9 cellular contexts compared by ENCODE assay signal in the genomic region with DNA sequence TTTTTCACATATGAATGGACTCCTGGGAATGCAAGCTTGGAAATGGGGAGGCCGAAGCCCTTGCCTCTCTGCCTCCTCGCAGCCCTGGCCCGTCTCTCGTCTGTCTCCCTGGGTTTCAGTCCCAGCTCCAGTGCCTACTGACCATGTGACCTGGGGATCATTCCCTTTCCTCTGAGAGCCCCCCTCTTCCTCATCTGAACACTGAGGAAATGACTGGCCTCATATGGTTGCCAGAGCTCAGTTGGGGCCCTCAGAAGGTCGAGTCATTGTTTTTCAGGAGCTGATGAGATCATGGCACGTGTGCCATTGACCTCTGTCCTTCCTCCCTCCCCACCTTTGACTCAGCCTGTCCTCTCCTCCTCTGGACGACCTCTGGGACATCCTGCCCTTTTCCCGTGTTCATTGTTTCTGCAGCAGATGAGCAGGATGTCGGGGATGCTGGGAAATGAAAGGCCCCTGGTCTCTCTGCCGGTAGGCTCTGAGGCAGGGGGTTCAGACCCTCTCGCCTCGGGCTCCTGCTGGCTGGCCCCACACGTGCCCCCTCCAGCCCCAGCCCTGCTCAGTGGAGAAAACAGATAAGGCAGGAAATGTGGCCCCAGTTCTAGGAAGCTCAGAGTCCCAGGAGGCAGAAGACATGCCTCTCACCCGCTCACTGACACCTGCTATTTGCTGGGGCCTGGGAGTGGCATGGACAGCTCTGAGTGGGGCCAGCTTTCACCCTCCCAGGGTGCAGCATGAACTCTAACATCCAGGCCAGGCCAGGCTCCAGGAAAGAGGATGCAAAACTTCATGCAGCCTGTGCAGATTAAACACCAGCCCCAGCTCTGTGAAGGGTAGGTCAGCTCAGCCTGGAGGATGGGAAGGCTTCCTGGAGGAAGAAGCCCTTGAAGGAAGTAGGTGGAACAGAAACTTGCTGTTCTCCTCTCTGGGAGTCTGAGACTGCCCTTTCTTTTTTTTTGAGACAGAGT. TPM values are rescaled to one million over a fixed set of nuclear protein-coding genes. Genes with fewer than 3 reads are reported as not detected.
DNase-seq lines count a peak whose midpoint lies in the region; ATAC-seq and TF ChIP-seq lines count a peak whose summit lies in the region.
"Had no signal": no experiment of that assay in that cellular context is flagged by ENCODE, and none has a peak within 500 bp of the region (broad histone marks: within the 10 kb centered on the region; RNA-seq: fewer than 3 reads in every experiment).

No MANE protein-coding gene starts in this region.

- H3K4me1 Mint-ChIP-seq in activated CD4-positive, alpha-beta T cell treated with anti-CD3 and anti-CD28 coated beads, Interleukin-2, amount 10 ng/mL, durations not matched to agents 24 days and 14 days = peaks cover 21% of the 10 kb centered on the region
- peaks cover 10% of the 10 kb centered on the region for H3K4me1 Mint-ChIP-seq in activated T-cell treated with anti-CD3 and anti-CD28 coated beads, Interleukin-2, amount 50 U/mL, for 72 hours (ENCODE audit: low read depth)
- peaks cover 9% of the 10 kb centered on the region for H3K4me1 Mint-ChIP-seq in type B pancreatic cell (ENCODE audit: unreplicated experiment)
- H3K4me1 Mint-ChIP-seq: natural killer cell had no signal

- intact Hi-C loops in activated CD4-positive, alpha-beta T cell treated with anti-CD3 and anti-CD28 coated beads, Interleukin-2, amount 10 ng/mL, durations not matched to agents 24 days and 14 days (cut with micrococcal nuclease) = no loop called here

- H3K27me3 Mint-ChIP-seq in activated CD4-positive, alpha-beta T cell treated with anti-CD3 and anti-CD28 coated beads, Interleukin-2, amount 10 ng/mL, durations not matched to agents 24 days and 14 days = no peaks in the 10 kb centered on the region
- no peaks in the 10 kb centered on the region for H3K27me3 Mint-ChIP-seq in activated T-cell treated with anti-CD3 and anti-CD28 coated beads, Interleukin-2, amount 50 U/mL, for 72 hours (ENCODE audit: low read depth)
- no peaks in the 10 kb centered on the region for H3K27me3 Mint-ChIP-seq in type B pancreatic cell

- no peaks in the 10 kb centered on the region for H3K36me3 Mint-ChIP-seq in activated CD4-positive, alpha-beta T cell treated with anti-CD3 and anti-CD28 coated beads, Interleukin-2, amount 10 ng/mL, durations not matched to agents 24 days and 14 days (ENCODE audit: low read depth)
- H3K36me3 Mint-ChIP-seq in activated T-cell treated with anti-CD3 and anti-CD28 coated beads, Interleukin-2, amount 50 U/mL, for 72 hours (ENCODE audit: insufficient read depth in 2 of 2) = no peaks in the 10 kb centered on the region
- no peaks in the 10 kb centered on the region for H3K36me3 Mint-ChIP-seq in type B pancreatic cell
- H3K36me3 Mint-ChIP-seq: natural killer cell had no signal

- H3K4me3 Mint-ChIP-seq in activated CD4-positive, alpha-beta T cell treated with anti-CD3 and anti-CD28 coated beads, Interleukin-2, amount 10 ng/mL, durations not matched to agents 24 days and 14 days = peak overlapping the region; percentile 8
- H3K4me3 Mint-ChIP-seq in activated T-cell treated with anti-CD3 and anti-CD28 coated beads, Interleukin-2, amount 50 U/mL, for 72 hours = peak overlapping the region; percentile 15 to 18
- H3K4me3 Mint-ChIP-seq in type B pancreatic cell = peak overlapping the region; percentile 5
- H3K4me3 Mint-ChIP-seq: natural killer cell had no signal

- no peak for TF ChIP-seq CTCF in type B pancreatic cell (conservative IDR thresholded peaks at IDR 0.05)

- peak; percentile 64 for DNase-seq in activated CD4-positive, alpha-beta T cell treated with anti-CD3 and anti-CD28 coated beads, Interleukin-2, amount 10 ng/mL, durations not matched to agents 24 days and 14 days
- DNase-seq in activated CD4-positive, alpha-beta T cell treated with anti-CD3 and anti-CD28 coated beads for 1 hour = no peak
- no peak for DNase-seq in activated T-cell treated with anti-CD3 and anti-CD28 coated beads, Interleukin-2, amount 50 U/mL, for 72 hours
- peak; percentile 72 for DNase-seq in islet precursor cell
- no peak for DNase-seq in type B pancreatic cell (ENCODE audit: extremely low spot score, unreplicated experiment)
- no peak for DNase-seq in NCI-H1436 treated with DMSO at 0.1 percent for 48 hours (lab: John Stamatoyannopoulos, UW)
- DNase-seq: natural killer cell had no signal

- no peaks in the 10 kb centered on the region for H3K9me3 Mint-ChIP-seq in activated CD4-positive, alpha-beta T cell treated with anti-CD3 and anti-CD28 coated beads, Interleukin-2, amount 10 ng/mL, durations not matched to agents 24 days and 14 days
- no peaks in the 10 kb centered on the region for H3K9me3 Mint-ChIP-seq in activated T-cell treated with anti-CD3 and anti-CD28 coated beads, Interleukin-2, amount 50 U/mL, for 72 hours
- no peaks in the 10 kb centered on the region for H3K9me3 Mint-ChIP-seq in type B pancreatic cell
- H3K9me3 Mint-ChIP-seq: natural killer cell had no signal

- peak overlapping the region; percentile 88 for H3K27ac Mint-ChIP-seq in activated CD4-positive, alpha-beta T cell treated with anti-CD3 and anti-CD28 coated beads, Interleukin-2, amount 10 ng/mL, durations not matched to agents 24 days and 14 days
- peak overlapping the region; percentile 57 for H3K27ac Mint-ChIP-seq in activated T-cell treated with anti-CD3 and anti-CD28 coated beads, Interleukin-2, amount 50 U/mL, for 72 hours
- H3K27ac Mint-ChIP-seq in type B pancreatic cell = peak overlapping the region; percentile 75
- H3K27ac Mint-ChIP-seq: natural killer cell had no signal

- peak; percentile 54 to 77 for ATAC-seq in activated T-cell treated with anti-CD3 and anti-CD28 coated beads, Interleukin-2, amount 50 U/mL, for 72 hours (replicated peaks in 1 of 2)
- ATAC-seq in GM18858 (IDR thresholded peaks at IDR 0.05; ENCODE audit: unreplicated experiment) = no peak
- no peak for ATAC-seq in GM21515 (IDR thresholded peaks at IDR 0.05; ENCODE audit: unreplicated experiment)

RNA-seq across cellular contexts. Expression of gene PPP1R35, which starts 8.3 kb away (rescaled TPM):
- total RNA-seq in activated CD4-positive, alpha-beta T cell treated with anti-CD3 and anti-CD28 coated beads, Interleukin-2, amount 10 ng/mL, durations not matched to agents 24 days and 14 days = 52.8 and 59.9 TPM in 2 replicates
- 10 to 100 TPM; 59.0 to 68.8 TPM for total RNA-seq in activated T-cell treated with anti-CD3 and anti-CD28 coated beads, Interleukin-2, amount 50 U/mL, for 72 hours
- 31.4 and 33.8 TPM in 2 replicates for total RNA-seq in type B pancreatic cell (ENCODE audit: low replicate concordance)

RNA-seq across cellular contexts. Expression of gene MEPCE, which starts 15.0 kb away (rescaled TPM):
- total RNA-seq in activated CD4-positive, alpha-beta T cell treated with anti-CD3 and anti-CD28 coated beads, Interleukin-2, amount 10 ng/mL, durations not matched to agents 24 days and 14 days = 55.8 and 57.2 TPM in 2 replicates
- 10 to 100 TPM; 61.0 to 66.7 TPM for total RNA-seq in activated T-cell treated with anti-CD3 and anti-CD28 coated beads, Interleukin-2, amount 50 U/mL, for 72 hours
- total RNA-seq in type B pancreatic cell (ENCODE audit: low replicate concordance) = 27.5 and 36.6 TPM in 2 replicates

RNA-seq across cellular contexts. Expression of gene ZCWPW1, which starts 16.1 kb away (rescaled TPM):
- 1.7 and 2.6 TPM in 2 replicates for total RNA-seq in activated CD4-positive, alpha-beta T cell treated with anti-CD3 and anti-CD28 coated beads, Interleukin-2, amount 10 ng/mL, durations not matched to agents 24 days and 14 days
- total RNA-seq in activated T-cell treated with anti-CD3 and anti-CD28 coated beads, Interleukin-2, amount 50 U/mL, for 72 hours = 1 to 10 TPM; 5.9 to 6.5 TPM
- total RNA-seq in type B pancreatic cell (ENCODE audit: low replicate concordance) = 2.2 and 2.7 TPM in 2 replicates

RNA-seq across cellular contexts. Expression of gene SPACDR, which starts 19.5 kb away (rescaled TPM):
- total RNA-seq in activated CD4-positive, alpha-beta T cell treated with anti-CD3 and anti-CD28 coated beads, Interleukin-2, amount 10 ng/mL, durations not matched to agents 24 days and 14 days = 2.7 and 2.9 TPM in 2 replicates
- 1 to 10 TPM; 5.4 to 5.6 TPM for total RNA-seq in activated T-cell treated with anti-CD3 and anti-CD28 coated beads, Interleukin-2, amount 50 U/mL, for 72 hours
- total RNA-seq in type B pancreatic cell (ENCODE audit: low replicate concordance) = 1.4 and 2.8 TPM in 2 replicates

RNA-seq across cellular contexts. Expression of gene TSC22D4, which starts 34.4 kb away (rescaled TPM):
- total RNA-seq in activated CD4-positive, alpha-beta T cell treated with anti-CD3 and anti-CD28 coated beads, Interleukin-2, amount 10 ng/mL, durations not matched to agents 24 days and 14 days = 113 and 121 TPM in 2 replicates
- total RNA-seq in activated T-cell treated with anti-CD3 and anti-CD28 coated beads, Interleukin-2, amount 50 U/mL, for 72 hours = 100 to 1,000 TPM in 1 of 2 donors, 10 to 100 TPM in 1; 94.9 to 113 TPM
- 45.3 and 57.6 TPM in 2 replicates for total RNA-seq in type B pancreatic cell (ENCODE audit: low replicate concordance)

Comparison
In these comparisons a context has a peak if more than half of its experiments do, and no peak if none do; other contexts are left out.
1. DNase-seq: peak in activated CD4-positive, alpha-beta T cell treated with anti-CD3 and anti-CD28 coated beads, Interleukin-2, amount 10 ng/mL, durations not matched to agents 24 days and 14 days (single experiment) and islet precursor cell (single experiment); none in activated CD4-positive, alpha-beta T cell treated with anti-CD3 and anti-CD28 coated beads for 1 hour (single experiment), activated T-cell treated with anti-CD3 and anti-CD28 coated beads, Interleukin-2, amount 50 U/mL, for 72 hours (0 of 2), type B pancreatic cell (single experiment) and NCI-H1436 treated with DMSO at 0.1 percent for 48 hours (single experiment).
2. ATAC-seq: peak in activated T-cell treated with anti-CD3 and anti-CD28 coated beads, Interleukin-2, amount 50 U/mL, for 72 hours (2 of 2); none in GM18858 (single experiment) and GM21515 (single experiment).
3. Peak in every context shown above with its lines, with median percentiles within 50 percentile points of each other: H3K27ac Mint-ChIP-seq and H3K4me3 Mint-ChIP-seq.